ENCODE assay signal across 1 cellular context in genomic region chr16:75464130-75464918, GRCh38.
A peak's percentile ranks its signal among the peaks of the same experiment; 100 is the strongest.
TF ChIP-seq lines count a peak whose summit lies in the region.

TSS of gene TMEM170A (minus strand) at chr16:75464689. CDS start at chr16:75464600, 89 bp downstream.

TF ChIP-seq in WTC11, 78 proteins besides CTCF, POLR2A, EP300 and RAD21 (continued from another document):
- TF ChIP-seq, protein P1, sequence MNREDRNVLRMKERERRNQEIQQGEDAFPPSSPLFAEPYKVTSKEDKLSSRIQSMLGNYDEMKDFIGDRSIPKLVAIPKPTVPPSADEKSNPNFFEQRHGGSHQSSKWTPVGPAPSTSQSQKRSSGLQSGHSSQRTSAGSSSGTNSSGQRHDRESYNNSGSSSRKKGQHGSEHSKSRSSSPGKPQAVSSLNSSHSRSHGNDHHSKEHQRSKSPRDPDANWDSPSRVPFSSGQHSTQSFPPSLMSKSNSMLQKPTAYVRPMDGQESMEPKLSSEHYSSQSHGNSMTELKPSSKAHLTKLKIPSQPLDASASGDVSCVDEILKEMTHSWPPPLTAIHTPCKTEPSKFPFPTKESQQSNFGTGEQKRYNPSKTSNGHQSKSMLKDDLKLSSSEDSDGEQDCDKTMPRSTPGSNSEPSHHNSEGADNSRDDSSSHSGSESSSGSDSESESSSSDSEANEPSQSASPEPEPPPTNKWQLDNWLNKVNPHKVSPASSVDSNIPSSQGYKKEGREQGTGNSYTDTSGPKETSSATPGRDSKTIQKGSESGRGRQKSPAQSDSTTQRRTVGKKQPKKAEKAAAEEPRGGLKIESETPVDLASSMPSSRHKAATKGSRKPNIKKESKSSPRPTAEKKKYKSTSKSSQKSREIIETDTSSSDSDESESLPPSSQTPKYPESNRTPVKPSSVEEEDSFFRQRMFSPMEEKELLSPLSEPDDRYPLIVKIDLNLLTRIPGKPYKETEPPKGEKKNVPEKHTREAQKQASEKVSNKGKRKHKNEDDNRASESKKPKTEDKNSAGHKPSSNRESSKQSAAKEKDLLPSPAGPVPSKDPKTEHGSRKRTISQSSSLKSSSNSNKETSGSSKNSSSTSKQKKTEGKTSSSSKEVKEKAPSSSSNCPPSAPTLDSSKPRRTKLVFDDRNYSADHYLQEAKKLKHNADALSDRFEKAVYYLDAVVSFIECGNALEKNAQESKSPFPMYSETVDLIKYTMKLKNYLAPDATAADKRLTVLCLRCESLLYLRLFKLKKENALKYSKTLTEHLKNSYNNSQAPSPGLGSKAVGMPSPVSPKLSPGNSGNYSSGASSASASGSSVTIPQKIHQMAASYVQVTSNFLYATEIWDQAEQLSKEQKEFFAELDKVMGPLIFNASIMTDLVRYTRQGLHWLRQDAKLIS (CRISPR knock-in tag; IDR thresholded peaks at IDR 0.05; ENCODE audit: borderline replicate concordance), result no peak
- TF ChIP-seq ZNF396 (CRISPR knock-in tag; IDR thresholded peaks at IDR 0.05; ENCODE audit: borderline replicate concordance), result no peak
- peak; percentile 96 for TF ChIP-seq E2F5 (CRISPR knock-in tag; IDR thresholded peaks at IDR 0.05)
- peak; percentile 90 for TF ChIP-seq SP1 (CRISPR knock-in tag; conservative IDR thresholded peaks at IDR 0.05)
- peak; percentile 76; the same call in 1 of the 2 replicates for TF ChIP-seq TP53 (CRISPR knock-in tag; IDR thresholded peaks at IDR 0.05)
- TF ChIP-seq NFE2L1 (CRISPR knock-in tag; IDR thresholded peaks at IDR 0.05), result peak; percentile 68; the same call in 1 of the 2 replicates
- TF ChIP-seq, protein P2, sequence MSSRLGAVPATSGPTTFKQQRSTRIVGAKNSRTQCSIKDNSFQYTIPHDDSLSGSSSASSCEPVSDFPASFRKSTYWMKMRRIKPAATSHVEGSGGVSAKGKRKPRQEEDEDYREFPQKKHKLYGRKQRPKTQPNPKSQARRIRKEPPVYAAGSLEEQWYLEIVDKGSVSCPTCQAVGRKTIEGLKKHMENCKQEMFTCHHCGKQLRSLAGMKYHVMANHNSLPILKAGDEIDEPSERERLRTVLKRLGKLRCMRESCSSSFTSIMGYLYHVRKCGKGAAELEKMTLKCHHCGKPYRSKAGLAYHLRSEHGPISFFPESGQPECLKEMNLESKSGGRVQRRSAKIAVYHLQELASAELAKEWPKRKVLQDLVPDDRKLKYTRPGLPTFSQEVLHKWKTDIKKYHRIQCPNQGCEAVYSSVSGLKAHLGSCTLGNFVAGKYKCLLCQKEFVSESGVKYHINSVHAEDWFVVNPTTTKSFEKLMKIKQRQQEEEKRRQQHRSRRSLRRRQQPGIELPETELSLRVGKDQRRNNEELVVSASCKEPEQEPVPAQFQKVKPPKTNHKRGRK (CRISPR knock-in tag; IDR thresholded peaks at IDR 0.05; ENCODE audit: borderline replicate concordance), result no peak
- peak; percentile 92 for TF ChIP-seq NFYB (CRISPR knock-in tag; conservative IDR thresholded peaks at IDR 0.05; ENCODE audit: low read depth)
- TF ChIP-seq EMX1 (CRISPR knock-in tag; IDR thresholded peaks at IDR 0.05), result no peak
- TF ChIP-seq, protein P3, sequence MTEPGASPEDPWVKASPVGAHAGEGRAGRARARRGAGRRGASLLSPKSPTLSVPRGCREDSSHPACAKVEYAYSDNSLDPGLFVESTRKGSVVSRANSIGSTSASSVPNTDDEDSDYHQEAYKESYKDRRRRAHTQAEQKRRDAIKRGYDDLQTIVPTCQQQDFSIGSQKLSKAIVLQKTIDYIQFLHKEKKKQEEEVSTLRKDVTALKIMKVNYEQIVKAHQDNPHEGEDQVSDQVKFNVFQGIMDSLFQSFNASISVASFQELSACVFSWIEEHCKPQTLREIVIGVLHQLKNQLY (CRISPR knock-in tag; IDR thresholded peaks at IDR 0.05), result no peak
- TF ChIP-seq, protein P4, sequence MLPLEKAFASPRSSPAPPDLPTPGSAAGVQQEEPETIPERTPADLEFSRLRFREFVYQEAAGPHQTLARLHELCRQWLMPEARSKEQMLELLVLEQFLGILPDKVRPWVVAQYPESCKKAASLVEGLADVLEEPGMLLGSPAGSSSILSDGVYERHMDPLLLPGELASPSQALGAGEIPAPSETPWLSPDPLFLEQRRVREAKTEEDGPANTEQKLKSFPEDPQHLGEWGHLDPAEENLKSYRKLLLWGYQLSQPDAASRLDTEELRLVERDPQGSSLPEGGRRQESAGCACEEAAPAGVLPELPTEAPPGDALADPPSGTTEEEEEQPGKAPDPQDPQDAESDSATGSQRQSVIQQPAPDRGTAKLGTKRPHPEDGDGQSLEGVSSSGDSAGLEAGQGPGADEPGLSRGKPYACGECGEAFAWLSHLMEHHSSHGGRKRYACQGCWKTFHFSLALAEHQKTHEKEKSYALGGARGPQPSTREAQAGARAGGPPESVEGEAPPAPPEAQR (CRISPR knock-in tag; IDR thresholded peaks at IDR 0.05), result no peak
- TF ChIP-seq RORB (CRISPR knock-in tag; IDR thresholded peaks at IDR 0.05), result no peak
- TF ChIP-seq, protein P5, sequence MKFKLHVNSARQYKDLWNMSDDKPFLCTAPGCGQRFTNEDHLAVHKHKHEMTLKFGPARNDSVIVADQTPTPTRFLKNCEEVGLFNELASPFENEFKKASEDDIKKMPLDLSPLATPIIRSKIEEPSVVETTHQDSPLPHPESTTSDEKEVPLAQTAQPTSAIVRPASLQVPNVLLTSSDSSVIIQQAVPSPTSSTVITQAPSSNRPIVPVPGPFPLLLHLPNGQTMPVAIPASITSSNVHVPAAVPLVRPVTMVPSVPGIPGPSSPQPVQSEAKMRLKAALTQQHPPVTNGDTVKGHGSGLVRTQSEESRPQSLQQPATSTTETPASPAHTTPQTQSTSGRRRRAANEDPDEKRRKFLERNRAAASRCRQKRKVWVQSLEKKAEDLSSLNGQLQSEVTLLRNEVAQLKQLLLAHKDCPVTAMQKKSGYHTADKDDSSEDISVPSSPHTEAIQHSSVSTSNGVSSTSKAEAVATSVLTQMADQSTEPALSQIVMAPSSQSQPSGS (CRISPR knock-in tag; IDR thresholded peaks at IDR 0.05; ENCODE audit: borderline replicate concordance, low read depth), result no peak
- TF ChIP-seq NR3C1 (CRISPR knock-in tag; conservative IDR thresholded peaks at IDR 0.05; ENCODE audit: low read depth), result peak; percentile 91; the same call in 1 of the 2 replicates
- no peak for TF ChIP-seq ZNF232 (CRISPR knock-in tag; IDR thresholded peaks at IDR 0.05)
- TF ChIP-seq ZBTB21 (CRISPR knock-in tag; IDR thresholded peaks at IDR 0.05; ENCODE audit: borderline replicate concordance), result 0 out of 2 replicates have a peak, but pooled peaks have one; percentile 62
- TF ChIP-seq, protein P6, sequence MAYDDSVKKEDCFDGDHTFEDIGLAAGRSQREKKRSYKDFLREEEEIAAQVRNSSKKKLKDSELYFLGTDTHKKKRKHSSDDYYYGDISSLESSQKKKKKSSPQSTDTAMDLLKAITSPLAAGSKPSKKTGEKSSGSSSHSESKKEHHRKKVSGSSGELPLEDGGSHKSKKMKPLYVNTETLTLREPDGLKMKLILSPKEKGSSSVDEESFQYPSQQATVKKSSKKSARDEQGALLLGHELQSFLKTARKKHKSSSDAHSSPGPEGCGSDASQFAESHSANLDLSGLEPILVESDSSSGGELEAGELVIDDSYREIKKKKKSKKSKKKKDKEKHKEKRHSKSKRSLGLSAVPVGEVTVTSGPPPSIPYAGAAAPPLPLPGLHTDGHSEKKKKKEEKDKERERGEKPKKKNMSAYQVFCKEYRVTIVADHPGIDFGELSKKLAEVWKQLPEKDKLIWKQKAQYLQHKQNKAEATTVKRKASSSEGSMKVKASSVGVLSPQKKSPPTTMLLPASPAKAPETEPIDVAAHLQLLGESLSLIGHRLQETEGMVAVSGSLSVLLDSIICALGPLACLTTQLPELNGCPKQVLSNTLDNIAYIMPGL (CRISPR knock-in tag; IDR thresholded peaks at IDR 0.05), result peak; percentile 97
- TF ChIP-seq, protein P7, sequence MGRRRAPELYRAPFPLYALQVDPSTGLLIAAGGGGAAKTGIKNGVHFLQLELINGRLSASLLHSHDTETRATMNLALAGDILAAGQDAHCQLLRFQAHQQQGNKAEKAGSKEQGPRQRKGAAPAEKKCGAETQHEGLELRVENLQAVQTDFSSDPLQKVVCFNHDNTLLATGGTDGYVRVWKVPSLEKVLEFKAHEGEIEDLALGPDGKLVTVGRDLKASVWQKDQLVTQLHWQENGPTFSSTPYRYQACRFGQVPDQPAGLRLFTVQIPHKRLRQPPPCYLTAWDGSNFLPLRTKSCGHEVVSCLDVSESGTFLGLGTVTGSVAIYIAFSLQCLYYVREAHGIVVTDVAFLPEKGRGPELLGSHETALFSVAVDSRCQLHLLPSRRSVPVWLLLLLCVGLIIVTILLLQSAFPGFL (CRISPR knock-in tag; IDR thresholded peaks at IDR 0.05; ENCODE audit: borderline replicate concordance), result no peak; the same call in 1 of the 2 replicates
- peak; percentile 83 for TF ChIP-seq MYBL2 (CRISPR knock-in tag; IDR thresholded peaks at IDR 0.05)
- no peak; the same call in 1 of the 2 replicates for TF ChIP-seq ZNF138 (CRISPR knock-in tag; conservative IDR thresholded peaks at IDR 0.05)
- TF ChIP-seq, protein P8, sequence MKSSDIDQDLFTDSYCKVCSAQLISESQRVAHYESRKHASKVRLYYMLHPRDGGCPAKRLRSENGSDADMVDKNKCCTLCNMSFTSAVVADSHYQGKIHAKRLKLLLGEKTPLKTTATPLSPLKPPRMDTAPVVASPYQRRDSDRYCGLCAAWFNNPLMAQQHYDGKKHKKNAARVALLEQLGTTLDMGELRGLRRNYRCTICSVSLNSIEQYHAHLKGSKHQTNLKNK (CRISPR knock-in tag; IDR thresholded peaks at IDR 0.05), result no peak
- no peak for TF ChIP-seq ATF3 (CRISPR knock-in tag; conservative IDR thresholded peaks at IDR 0.05)
- no peak for TF ChIP-seq ZNF671 (CRISPR knock-in tag; IDR thresholded peaks at IDR 0.05)
- TF ChIP-seq GRHL2 (CRISPR knock-in tag; IDR thresholded peaks at IDR 0.05; ENCODE audit: insufficient replicate concordance, severe bottlenecking), result no peak
- TF ChIP-seq AR (CRISPR knock-in tag; IDR thresholded peaks at IDR 0.05), result no peak
- TF ChIP-seq, protein P9, sequence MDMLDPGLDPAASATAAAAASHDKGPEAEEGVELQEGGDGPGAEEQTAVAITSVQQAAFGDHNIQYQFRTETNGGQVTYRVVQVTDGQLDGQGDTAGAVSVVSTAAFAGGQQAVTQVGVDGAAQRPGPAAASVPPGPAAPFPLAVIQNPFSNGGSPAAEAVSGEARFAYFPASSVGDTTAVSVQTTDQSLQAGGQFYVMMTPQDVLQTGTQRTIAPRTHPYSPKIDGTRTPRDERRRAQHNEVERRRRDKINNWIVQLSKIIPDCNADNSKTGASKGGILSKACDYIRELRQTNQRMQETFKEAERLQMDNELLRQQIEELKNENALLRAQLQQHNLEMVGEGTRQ (CRISPR knock-in tag; IDR thresholded peaks at IDR 0.05), result 0 out of 2 replicates have a peak, but pooled peaks have one; percentile 34
- no peak for TF ChIP-seq TEAD4 (CRISPR knock-in tag; IDR thresholded peaks at IDR 0.05)
- peak; percentile 85 for TF ChIP-seq FOXP1 (CRISPR knock-in tag; IDR thresholded peaks at IDR 0.05; ENCODE audit: borderline replicate concordance)
- peak; percentile 50; the same call in 1 of the 2 replicates for TF ChIP-seq FOXK1 (CRISPR knock-in tag; IDR thresholded peaks at IDR 0.05)
- 0 out of 2 replicates have a peak, but pooled peaks have one; percentile 61 for TF ChIP-seq TCF7 (CRISPR knock-in tag; IDR thresholded peaks at IDR 0.05; ENCODE audit: low read depth)
- no peak for TF ChIP-seq ZNF416 (CRISPR knock-in tag; IDR thresholded peaks at IDR 0.05)
- TF ChIP-seq CREM (CRISPR knock-in tag; IDR thresholded peaks at IDR 0.05), result peak; percentile 72; the same call in 1 of the 2 replicates
- TF ChIP-seq ZNF219 (CRISPR knock-in tag; IDR thresholded peaks at IDR 0.05; ENCODE audit: borderline replicate concordance), result no peak
- 0 out of 2 replicates have a peak, but pooled peaks have one; percentile 15 for TF ChIP-seq JUN (CRISPR knock-in tag; IDR thresholded peaks at IDR 0.05)
- TF ChIP-seq RELA (CRISPR knock-in tag; IDR thresholded peaks at IDR 0.05; ENCODE audit: borderline replicate concordance), result no peak
- TF ChIP-seq ELF4 (CRISPR knock-in tag; IDR thresholded peaks at IDR 0.05; ENCODE audit: low read depth), result no peak
